Comparison of ENCODE assay signal across 1 cellular context in genomic region chr7:35029311-35029710, GRCh38.
TF ChIP-seq lines count a peak whose summit lies in the region.

No MANE protein-coding gene starts in this region.

TF ChIP-seq in HEK293, 187 proteins besides CTCF, POLR2A, EP300 and RAD21 (continued from another document):
- TF ChIP-seq MEIS1 (CRISPR knock-in tag; IDR thresholded peaks at IDR 0.05; ENCODE audit: borderline replicate concordance) = no peak
